Comparison of ENCODE assay signal across 8 cellular contexts in genomic region chr19:40598121-40598917, GRCh38. TPM values are rescaled to one million over a fixed set of nuclear protein-coding genes. Genes with fewer than 3 reads are reported as not detected.
DNase-seq lines count a peak whose midpoint lies in the region; ATAC-seq, FAIRE-seq and TF ChIP-seq lines count a peak whose summit lies in the region.

No MANE protein-coding gene starts in this region.

- in situ Hi-C loops in HepG2 (cut with HindIII; ENCODE audit: extremely low pct_ligation_motif_present, low pct_unique_long_range_greater_than_20kb) = no loop called here

- H3K9me3 Mint-ChIP-seq in CD14-positive monocyte = peaks cover 0 to 38% (median 17%) of the 10 kb centered on the region in 7 donors
- no peaks in the 10 kb centered on the region for H3K9me3 Mint-ChIP-seq in activated CD4-positive, alpha-beta T cell treated with anti-CD3 and anti-CD28 coated beads, Interleukin-2, amount 10 ng/mL, durations not matched to agents 7 days and 5 days

- H3K9me3 ChIP-seq in HepG2 (ENCODE audit: low read length) = no peaks in the 10 kb centered on the region

- peaks cover 76 to 92% (median 86%) of the 10 kb centered on the region in 3 donors for H3K27me3 Mint-ChIP-seq in CD14-positive monocyte (ENCODE audit: low read depth in 3 of 3)
- H3K27me3 Mint-ChIP-seq in activated CD4-positive, alpha-beta T cell treated with anti-CD3 and anti-CD28 coated beads, Interleukin-2, amount 10 ng/mL, durations not matched to agents 7 days and 5 days = peaks cover 51% of the 10 kb centered on the region

- ATAC-seq in HG03097 (IDR thresholded peaks at IDR 0.05; ENCODE audit: low FRiP score, unreplicated experiment) (peak; percentile 40), HepG2 (peak; percentile 58), GM21381 (IDR thresholded peaks at IDR 0.05; ENCODE audit: unreplicated experiment) (no peak)

- no peaks in the 10 kb centered on the region for H3K36me3 ChIP-seq in HepG2 (replicated peaks in 1 of 2; ENCODE audit: control insufficient read depth in 1 of 2, insufficient read depth in 2 of 2, low read length in 2 of 2)

- H3K4me1 Mint-ChIP-seq in CD14-positive monocyte = peaks cover 50% of the 10 kb centered on the region
- peaks cover 60% of the 10 kb centered on the region for H3K4me1 Mint-ChIP-seq in activated CD4-positive, alpha-beta T cell treated with anti-CD3 and anti-CD28 coated beads, Interleukin-2, amount 10 ng/mL, durations not matched to agents 7 days and 5 days

- no TSS peak for BruUV-seq in HepG2 (replicated peaks; lab: Mats Ljungman, UMichigan)

- no peak overlapping the region for H3K9ac ChIP-seq in HepG2 (ENCODE audit: insufficient read depth, low read depth, low read length)

- H3K27ac Mint-ChIP-seq in CD14-positive monocyte = peak overlapping the region in 1 of 7 donors; percentile 52
- no peak overlapping the region for H3K27ac Mint-ChIP-seq in activated CD4-positive, alpha-beta T cell treated with anti-CD3 and anti-CD28 coated beads, Interleukin-2, amount 10 ng/mL, durations not matched to agents 7 days and 5 days

- TF ChIP-seq RAD21 in HepG2 (CRISPR knock-in tag; IDR thresholded peaks at IDR 0.05) = peak; percentile 89

- H4K20me1 ChIP-seq in HepG2 (ENCODE audit: insufficient read depth, low read length) = peaks cover 5% of the 10 kb centered on the region

- POLR2A ChIA-PET in activated CD4-positive, alpha-beta T cell treated with anti-CD3 and anti-CD28 coated beads, Interleukin-2, amount 10 ng/mL, durations not matched to agents 7 days and 5 days (lab: Charles Lee) = no interaction called here
- POLR2A ChIA-PET in HepG2 (lab: Yijun Ruan, JAX) = no interaction called here

- TF ChIP-seq CTCF in CD14-positive monocyte (IDR thresholded peaks at IDR 0.05) (peak; percentile 95), HepG2 (CRISPR knock-in tag; IDR thresholded peaks at IDR 0.05) (peak; percentile 94)

- CTCF ChIA-PET in activated CD4-positive, alpha-beta T cell treated with anti-CD3 and anti-CD28 coated beads, Interleukin-2, amount 10 ng/mL, durations not matched to agents 7 days and 5 days (lab: Charles Lee) = interaction anchor here (0.5 to 2.0 kb wide), 13 partner anchors 9 to 1643 kb away, joined by 3 to 8 read pairs (median 3); partner anchors contain the start of gene BLVRB
- CTCF ChIA-PET in HepG2 (lab: Yijun Ruan, JAX; ENCODE audit: low intra/inter-chr PET ratio, low total read pairs) = interaction anchor here (1.1 to 2.2 kb wide), 5 partner anchors 12 to 75 kb away, joined by 3 to 18 read pairs (median 7); no protein-coding TSS in a partner anchor

- intact Hi-C loops in CD14-positive monocyte (cut with micrococcal nuclease) (loop anchor here (1.0 to 2.0 kb wide), 3 partner anchors 52 to 69 kb away; no protein-coding TSS in a partner anchor), HepG2 (cut with micrococcal nuclease; ENCODE audit: unreplicated experiment) (loop anchor here (2.0 to 5.0 kb wide), 3 partner anchors 50 to 71 kb away; no protein-coding TSS in a partner anchor)

- no peaks in the 10 kb centered on the region for H3K79me2 ChIP-seq in HepG2 (ENCODE audit: insufficient read depth, low read length)

- H3K4me2 ChIP-seq in HepG2 (ENCODE audit: low read depth, low read length) = no peak overlapping the region

- H3K4me3 Mint-ChIP-seq in CD14-positive monocyte = peak overlapping the region in 1 of 2 donors; percentile 93
- no peak overlapping the region for H3K4me3 Mint-ChIP-seq in activated CD4-positive, alpha-beta T cell treated with anti-CD3 and anti-CD28 coated beads, Interleukin-2, amount 10 ng/mL, durations not matched to agents 7 days and 5 days

- H3K36me3 Mint-ChIP-seq in CD14-positive monocyte = peaks cover 17 to 20% of the 10 kb centered on the region in 2 donors
- H3K36me3 Mint-ChIP-seq in activated CD4-positive, alpha-beta T cell treated with anti-CD3 and anti-CD28 coated beads, Interleukin-2, amount 10 ng/mL, durations not matched to agents 7 days and 5 days (ENCODE audit: low read depth) = no peaks in the 10 kb centered on the region

- TF ChIP-seq EP300 in HepG2 (IDR thresholded peaks at IDR 0.05; ENCODE audit: low read depth in 2 of 2, low read length in 2 of 2) (no peak), HepG2 (CRISPR knock-in tag; IDR thresholded peaks at IDR 0.05; ENCODE audit: borderline replicate concordance) (no peak)

- peaks cover 42% of the 10 kb centered on the region for H3K4me1 ChIP-seq in HepG2 (ENCODE audit: insufficient read depth, low read length)

- H3K27ac ChIP-seq in HepG2 (ENCODE audit: extremely low read length, insufficient read depth, low read length) = no peak overlapping the region

- no peak for TF ChIP-seq POLR2A in HepG2 (IDR thresholded peaks at IDR 0.05; ENCODE audit: insufficient read depth in 1 of 2, low read depth in 2 of 2, low read length in 2 of 2)

- peak; percentile 84 for DNase-seq in CD14-positive monocyte (ENCODE audit: low spot score)
- DNase-seq in NCI-H69 (lab: John Stamatoyannopoulos, UW) = peak; percentile 87
- peak; percentile 84 for DNase-seq in activated CD4-positive, alpha-beta T cell treated with anti-CD3 and anti-CD28 coated beads, Interleukin-2, amount 10 ng/mL, durations not matched to agents 7 days and 5 days
- DNase-seq in dedifferentiated amniotic fluid mesenchymal stem cell (ENCODE audit: extremely low spot score) = peak; percentile 76
- DNase-seq in HepG2 (ENCODE audit: low spot score) = peak; percentile 63
- DNase-seq in stimulated activated CD4-positive, alpha-beta T cell treated with anti-CD3 and anti-CD28 coated beads, TNF-alpha, amount 100 ng/mL, for 1 hour (ENCODE audit: low read depth in 3 of 3, low spot score in 1 of 3) = peak in 2 of 3 donors; percentile 61 to 86

- FAIRE-seq in HepG2 (lab: Jason Lieb, UNC) = peak; percentile 77

- WGBS in HepG2 (ENCODE audit: low lambda C conversion rate) = 12% methylated on average over 21 of the region's 46 CpGs

- no peak overlapping the region; a peak in 1 of 6 replicates for H3K4me3 ChIP-seq in HepG2 (replicated peaks in 1 of 3; ENCODE audit: insufficient read depth in 1 of 3, low read depth in 2 of 3, low read length in 3 of 3)

- H3K27me3 ChIP-seq in HepG2 (ENCODE audit: control insufficient read depth in 1 of 2, insufficient read depth in 2 of 2, low read length in 2 of 2) = peaks cover 6 to 48% of the 10 kb centered on the region in 2 experiments; a peak in 3 of 5 replicates

- no peak overlapping the region for H2AFZ ChIP-seq in HepG2 (ENCODE audit: low read length)

RNA-seq across cellular contexts. Expression of gene LTBP4, which starts 2.9 kb away (rescaled TPM):
- 1 to 10 TPM; 3.8 to 8.0 TPM for polyA plus RNA-seq in CD14-positive monocyte
- total RNA-seq in activated CD4-positive, alpha-beta T cell treated with anti-CD3 and anti-CD28 coated beads, Interleukin-2, amount 10 ng/mL, durations not matched to agents 7 days and 5 days = 10 to 100 TPM; 71.3 to 75.7 TPM
- 0.45 and 0.86 TPM in 2 replicates for total RNA-seq in HepG2 (2016; rRNA removed; fragmentation: Illumina TruSeq; extraction: Trizol)
- 0.97 and 1.7 TPM in 2 replicates for total RNA-seq in HepG2 (2016; cell fraction: cytosol; rRNA removed; fragmentation: Illumina TruSeq; extraction: Trizol; ENCODE audit: low read depth)
- total RNA-seq in HepG2 (2016; cell fraction: insoluble cytoplasmic fraction; rRNA removed; fragmentation: Illumina TruSeq; extraction: Trizol) = 0.65 and 0.95 TPM in 2 replicates
- total RNA-seq in HepG2 (2016; cell fraction: membrane; rRNA removed; fragmentation: Illumina TruSeq; extraction: Trizol) = 0.37 and 1.2 TPM in 2 replicates
- 0.81 and 1.2 TPM in 2 replicates for total RNA-seq in HepG2 (2016; cell fraction: nucleus; rRNA removed; fragmentation: Illumina TruSeq; extraction: Trizol)
- 2.2 and 2.3 TPM in 2 replicates for polyA plus RNA-seq in HepG2 (2011; rRNA removed)
- 0.73 and 1.1 TPM in 2 replicates for polyA plus RNA-seq in HepG2 (2011; cell fraction: cytosol; rRNA removed)
- 13.9 and 21.0 TPM in 2 replicates for polyA plus RNA-seq in HepG2 (2011; cell fraction: nucleus; rRNA removed)
- polyA plus RNA-seq in HepG2 (2012) = 3.8 and 4.0 TPM in 2 replicates
- polyA plus RNA-seq in HepG2 (2016; cell fraction: cytosol; fragmentation: Illumina TruSeq; extraction: Trizol; ENCODE audit: low read depth) = 0.32 TPM in 2 replicates
- polyA plus RNA-seq in HepG2 (2016; cell fraction: insoluble cytoplasmic fraction; fragmentation: Illumina TruSeq; extraction: Trizol; ENCODE audit: low read depth) = 0.66 and 0.89 TPM in 2 replicates
- polyA plus RNA-seq in HepG2 (2016; cell fraction: membrane; fragmentation: Illumina TruSeq; extraction: Trizol; ENCODE audit: low read depth) = 0.61 and 0.92 TPM in 2 replicates
- polyA plus RNA-seq in HepG2 (2016; cell fraction: nucleus; fragmentation: Illumina TruSeq; extraction: Trizol; ENCODE audit: insufficient read depth, low read depth) = 3.8 and 5.0 TPM in 2 replicates
- polyA minus RNA-seq in HepG2 (2011; rRNA and poly(A)+ RNA removed; ENCODE audit: low replicate concordance) = 2.3 and 20.6 TPM in 2 replicates
- polyA minus RNA-seq in HepG2 (2011; cell fraction: cytosol; rRNA and poly(A)+ RNA removed) = 1.2 and 2.7 TPM in 2 replicates
- 2.4 and 2.6 TPM in 2 replicates for polyA minus RNA-seq in HepG2 (2011; cell fraction: nucleus; rRNA and poly(A)+ RNA removed)

RNA-seq across cellular contexts. Expression of gene SHKBP1, which starts 21.6 kb away (rescaled TPM):
- polyA plus RNA-seq in CD14-positive monocyte (100 to 1,000 TPM; 234 to 284 TPM), HepG2 (2011; rRNA removed) (17.4 and 20.6 TPM in 2 replicates)
- total RNA-seq in activated CD4-positive, alpha-beta T cell treated with anti-CD3 and anti-CD28 coated beads, Interleukin-2, amount 10 ng/mL, durations not matched to agents 7 days and 5 days = 100 to 1,000 TPM; 147 to 158 TPM
- total RNA-seq in HepG2 (2016; rRNA removed; fragmentation: Illumina TruSeq; extraction: Trizol) = 13.8 and 16.2 TPM in 2 replicates
- 5.3 and 5.6 TPM in 2 replicates for total RNA-seq in HepG2 (2016; cell fraction: cytosol; rRNA removed; fragmentation: Illumina TruSeq; extraction: Trizol; ENCODE audit: low read depth)
- total RNA-seq in HepG2 (2016; cell fraction: insoluble cytoplasmic fraction; rRNA removed; fragmentation: Illumina TruSeq; extraction: Trizol) = 13.0 and 17.7 TPM in 2 replicates
- total RNA-seq in HepG2 (2016; cell fraction: membrane; rRNA removed; fragmentation: Illumina TruSeq; extraction: Trizol) = 7.8 and 10.7 TPM in 2 replicates
- 13.0 and 13.3 TPM in 2 replicates for total RNA-seq in HepG2 (2016; cell fraction: nucleus; rRNA removed; fragmentation: Illumina TruSeq; extraction: Trizol)
- polyA plus RNA-seq in HepG2 (2011; cell fraction: cytosol; rRNA removed) = 13.3 and 18.5 TPM in 2 replicates
- 67.9 and 84.5 TPM in 2 replicates for polyA plus RNA-seq in HepG2 (2011; cell fraction: nucleus; rRNA removed)
- 15.6 and 36.6 TPM in 2 replicates for polyA plus RNA-seq in HepG2 (2012)
- 7.9 and 8.8 TPM in 2 replicates for polyA plus RNA-seq in HepG2 (2016; cell fraction: cytosol; fragmentation: Illumina TruSeq; extraction: Trizol; ENCODE audit: low read depth)
- polyA plus RNA-seq in HepG2 (2016; cell fraction: insoluble cytoplasmic fraction; fragmentation: Illumina TruSeq; extraction: Trizol; ENCODE audit: low read depth) = 20.3 and 25.0 TPM in 2 replicates
- 14.5 and 16.5 TPM in 2 replicates for polyA plus RNA-seq in HepG2 (2016; cell fraction: membrane; fragmentation: Illumina TruSeq; extraction: Trizol; ENCODE audit: low read depth)
- 34.3 and 43.8 TPM in 2 replicates for polyA plus RNA-seq in HepG2 (2016; cell fraction: nucleus; fragmentation: Illumina TruSeq; extraction: Trizol; ENCODE audit: insufficient read depth, low read depth)
- 46.9 and 53.5 TPM in 2 replicates for polyA minus RNA-seq in HepG2 (2011; rRNA and poly(A)+ RNA removed; ENCODE audit: low replicate concordance)
- 25.8 and 30.2 TPM in 2 replicates for polyA minus RNA-seq in HepG2 (2011; cell fraction: cytosol; rRNA and poly(A)+ RNA removed)
- polyA minus RNA-seq in HepG2 (2011; cell fraction: nucleus; rRNA and poly(A)+ RNA removed) = 15.2 and 18.8 TPM in 2 replicates

Comparison
In these comparisons a context has a peak if more than half of its experiments do, and no peak if none do; other contexts are left out.
1. RNA of gene LTBP4, which starts 2.9 kb away (total RNA-seq): 71.3 to 75.7 TPM in activated CD4-positive, alpha-beta T cell treated with anti-CD3 and anti-CD28 coated beads, Interleukin-2, amount 10 ng/mL, durations not matched to agents 7 days and 5 days; 0.37 to 1.7 TPM in HepG2; every median in the first group is over 10 times any median in the second.
2. Peak in every context shown above with its lines, with median percentiles within 50 percentile points of each other: DNase-seq.